ENCODE assay signal across 18 cellular contexts in genomic region chr2:119715409-119716295, GRCh38. TPM values are rescaled to one million over a fixed set of nuclear protein-coding genes. Genes with fewer than 3 reads are reported as not detected.
A peak's percentile ranks its signal among the peaks of the same experiment; 100 is the strongest.
DNase-seq lines count a peak whose midpoint lies in the region; ATAC-seq, FAIRE-seq and TF ChIP-seq lines count a peak whose summit lies in the region.
"Had no signal": no experiment of that assay in that cellular context is flagged by ENCODE, and none has a peak within 500 bp of the region (broad histone marks: within the 10 kb centered on the region; RNA-seq: fewer than 3 reads in every experiment).

No MANE protein-coding gene starts in this region.

- no peak overlapping the region for H3K9ac ChIP-seq in kidney (ENCODE audit: low read length in 2 of 2)

- intact Hi-C loops in kidney (cut with DNase I) (no loop called here), gastrocnemius medialis (cut with DNase I; ENCODE audit: low total_unique reads) (no loop called here)

- DNase-seq in G401 (ENCODE audit: low spot score) (peak; percentile 64), bronchial epithelial cell (ENCODE audit: low read depth) (no peak), kidney (no peak), gastrocnemius medialis (peak in 1 of 2 donors; percentile 45), SW480 (ENCODE audit: low spot score) (no peak), NCI-H1436 (lab: John Stamatoyannopoulos, UW) (no peak), DMS153 treated with DMSO at 0.1 percent for 48 hours (lab: John Stamatoyannopoulos, UW; ENCODE audit: unreplicated experiment) (no peak), foreskin keratinocyte (no peak)
- DNase-seq: NCI-H446, PC-9 had no signal

- TF ChIP-seq POLR2A in gastrocnemius medialis (IDR thresholded peaks at IDR 0.05), result no peak

- FAIRE-seq in bronchial epithelial cell (lab: Jason Lieb, UNC), result peak; percentile 60
- FAIRE-seq in kidney (lab: Jason Lieb, UNC), result no peak
- FAIRE-seq: A549, G401.6, GM12891, H1, K562 had no signal

- in situ Hi-C loops in G401 (cut with HindIII; ENCODE audit: low sequenced_read_pairs), result no loop called here
- in situ Hi-C loops in gastrocnemius medialis (cut with MboI; ENCODE audit: low sequenced_read_pairs in 4 of 4), result loop anchor here in 1 of 4 donors (25.0 kb wide), 2 partner anchors 447 to 972 kb away; no protein-coding TSS in a partner anchor

- H3K27me3 ChIP-seq in bronchial epithelial cell (ENCODE audit: control insufficient read depth, insufficient read depth, low read length), result no peaks in the 10 kb centered on the region
- no peaks in the 10 kb centered on the region for H3K27me3 ChIP-seq in gastrocnemius medialis
- no peaks in the 10 kb centered on the region for H3K27me3 ChIP-seq in foreskin keratinocyte

- H3K4me3 ChIP-seq in bronchial epithelial cell (ENCODE audit: low read depth, low read length), result no peak overlapping the region
- H3K4me3 ChIP-seq in kidney (ENCODE audit: low read length in 2 of 2), result peak overlapping the region; percentile 5 to 47
- H3K4me3 ChIP-seq in gastrocnemius medialis, result peak overlapping the region in 1 of 4 donors; percentile 21
- H3K4me3 ChIP-seq: A549, K562, PC-9 had no signal

- H3K9me3 ChIP-seq in kidney (ENCODE audit: control insufficient read depth in 1 of 2, low read length in 2 of 2) (no peaks in the 10 kb centered on the region), gastrocnemius medialis (no peaks in the 10 kb centered on the region)
- H3K9me3 ChIP-seq: A549 had no signal

- H3K36me3 ChIP-seq in bronchial epithelial cell (ENCODE audit: control insufficient read depth, insufficient read depth, low read length) (no peaks in the 10 kb centered on the region), kidney (ENCODE audit: control insufficient read depth in 1 of 2, insufficient read depth in 2 of 2, low read length in 2 of 2) (no peaks in the 10 kb centered on the region), gastrocnemius medialis (no peaks in the 10 kb centered on the region)

- H3K4me1 ChIP-seq in kidney (ENCODE audit: control insufficient read depth in 1 of 2, insufficient read depth in 1 of 2, low read depth in 1 of 2, low read length in 2 of 2), result peaks cover 9 to 18% of the 10 kb centered on the region in 2 donors
- peaks cover 19 to 37% of the 10 kb centered on the region in 2 donors for H3K4me1 ChIP-seq in gastrocnemius medialis
- H3K4me1 ChIP-seq in foreskin keratinocyte, result no peaks in the 10 kb centered on the region
- H3K4me1 ChIP-seq: A549 had no signal

- H3K27ac ChIP-seq in kidney (ENCODE audit: low read depth in 2 of 2, low read length in 2 of 2) (peak overlapping the region; percentile 23 to 52), gastrocnemius medialis (peak overlapping the region in 2 of 4 donors; percentile 13 to 70), foreskin keratinocyte (no peak overlapping the region)
- H3K27ac ChIP-seq: A549, C4-2B, HL-60, PC-9 had no signal

- TF ChIP-seq CTCF in bronchial epithelial cell (IDR thresholded peaks at IDR 0.05; ENCODE audit: insufficient read depth, low read length, severe bottlenecking) (no peak), kidney (IDR thresholded peaks at IDR 0.05; ENCODE audit: borderline replicate concordance, extremely low read depth, insufficient read depth) (no peak), gastrocnemius medialis (IDR thresholded peaks at IDR 0.05 in 4 of 5, conservative IDR thresholded peaks at IDR 0.05 in 1 of 5) (no peak), foreskin keratinocyte (conservative IDR thresholded peaks at IDR 0.05) (no peak)

- ATAC-seq in gastrocnemius medialis (peak; percentile 59), foreskin keratinocyte (no peak)
- ATAC-seq: A549, K562, Right ventricle myocardium inferior had no signal

RNA-seq across cellular contexts. Expression of gene TMEM177, which starts 36.7 kb away (rescaled TPM):
- 52.6 and 58.4 TPM in 2 replicates for total RNA-seq in G401 (2014; rRNA removed; shearing (Covaris generic))
- 6.6 and 9.6 TPM in 2 replicates for total RNA-seq in bronchial epithelial cell
- 13.3 TPM for total RNA-seq in kidney
- 31.5 TPM for polyA plus RNA-seq in kidney (ENCODE audit: insufficient read depth, low read depth, low replicate concordance)
- total RNA-seq in gastrocnemius medialis, result 10 to 100 TPM in 1 of 4 donors, 1 to 10 TPM in 3; 5.1 to 13.4 (median 7.6) TPM
- total RNA-seq in foreskin keratinocyte, result 19.8 and 22.2 TPM in 2 replicates
- 26.6 and 29.7 TPM in 2 replicates for polyA plus RNA-seq in foreskin keratinocyte

RNA-seq across cellular contexts. Expression of gene PTPN4, which starts 44.1 kb away (rescaled TPM):
- 14.0 and 33.9 TPM in 2 replicates for total RNA-seq in G401 (2014; rRNA removed; shearing (Covaris generic))
- total RNA-seq in bronchial epithelial cell (20.5 and 34.2 TPM in 2 replicates), kidney (46.4 TPM), gastrocnemius medialis (10 to 100 TPM; 12.7 to 37.8 (median 33.5) TPM), foreskin keratinocyte (24.2 and 25.7 TPM in 2 replicates)
- polyA plus RNA-seq in kidney (ENCODE audit: insufficient read depth, low read depth, low replicate concordance) (7.4 TPM), foreskin keratinocyte (5.7 and 6.8 TPM in 2 replicates)
